In genomic region chr17:80503921-80504320, GRCh38 we compare ENCODE assay signal across 36 cellular contexts.
"Had no signal": no experiment of that assay in that cellular context is flagged by ENCODE, and none has a peak within 500 bp of the region (broad histone marks: within the 10 kb centered on the region; RNA-seq: fewer than 3 reads in every experiment).

No MANE protein-coding gene starts in this region.

- DNase-seq: activated CD4-positive, alpha-beta memory T cell treated with anti-CD3 and anti-CD28 coated beads for 36 hours; activated CD4-positive, alpha-beta T cell treated with anti-CD3 and anti-CD28 coated beads for 36 hours; activated CD4-positive, alpha-beta T cell treated with anti-CD3 and anti-CD28 coated beads, Interleukin-2, amount 10 ng/mL, durations not matched to agents 24 days and 14 days; activated CD4-positive, CD25-positive, alpha-beta regulatory T cell; activated CD4-positive, CD25-positive, alpha-beta regulatory T cell treated with anti-CD3 and anti-CD28 coated beads, Interleukin-2, amount 50 U/mL, for 72 hours; activated CD8-positive, alpha-beta memory T cell treated with anti-CD3 and anti-CD28 coated beads, Interleukin-2, amount 10 ng/mL, durations not matched to agents 7 days and 5 days; activated CD8-positive, alpha-beta memory T cell treated with anti-CD3 and anti-CD28 coated beads, Interleukin-2, amount 50 U/mL, for 4 hours; activated CD8-positive, alpha-beta T cell treated with anti-CD3 and anti-CD28 coated beads, Interleukin-2, amount 10 ng/mL, durations not matched to agents 7 days and 5 days; activated effector memory CD4-positive, alpha-beta T cell treated with anti-CD3 and anti-CD28 coated beads, Interleukin-2, amount 50 U/mL, for 16 hours; activated naive CD4-positive, alpha-beta T cell treated with anti-CD3 and anti-CD28 coated beads for 36 hours; activated naive CD8-positive, alpha-beta T cell treated with anti-CD3 and anti-CD28 coated beads for 36 hours; activated naive CD8-positive, alpha-beta T cell treated with anti-CD3 and anti-CD28 coated beads, Interleukin-2, amount 50 U/mL, for 24 hours; activated T-cell treated with anti-CD3 and anti-CD28 coated beads, Interleukin-2, amount 50 U/mL, for 1 hour; activated T-cell treated with anti-CD3 and anti-CD28 coated beads, Interleukin-2, amount 50 U/mL, for 48 hours; adrenal gland; amygdala; aorta; cortex of kidney; dermis blood vessel endothelial cell; effector CD4-positive, alpha-beta T cell; effector memory CD8-positive, alpha-beta T cell; erythroblast; esophagus squamous epithelium; foreskin melanocyte; head of caudate nucleus; T-helper 1 cell; T-helper 17 cell; T1000; WERI-Rb-1 had no signal

- H3K9me3 Mint-ChIP-seq: activated CD4-positive, alpha-beta memory T cell treated with anti-CD3 and anti-CD28 coated beads for 36 hours; activated CD4-positive, alpha-beta T cell treated with anti-CD3 and anti-CD28 coated beads, Interleukin-2, amount 10 ng/mL, durations not matched to agents 24 days and 14 days; activated naive CD4-positive, alpha-beta T cell treated with anti-CD3 and anti-CD28 coated beads for 36 hours; activated naive CD4-positive, alpha-beta T cell treated with anti-CD3 and anti-CD28 coated beads, Interleukin-2, amount 50 U/mL, for 24 hours; activated naive CD8-positive, alpha-beta T cell treated with anti-CD3 and anti-CD28 coated beads for 36 hours; activated naive CD8-positive, alpha-beta T cell treated with anti-CD3 and anti-CD28 coated beads, Interleukin-2, amount 50 U/mL, for 24 hours; activated T-helper 1 cell treated with anti-CD3 and anti-CD28 coated beads, Interleukin-12 subunit alpha, Interleukin-12 subunit beta, Interleukin-2, Interleukin-4 antibody, amounts not matched to agents 30 ng/mL and 10 ng/mL and 1 ng/mL, durations not matched to agents 14 hours and 24 hours and 36 hours; activated T-helper 2 cell treated with anti-CD3 and anti-CD28 coated beads, Interferon-gamma antibody, Interleukin-2, Interleukin-4, amounts not matched to agents 10 μg/mL and 5 μg/mL and 100 μg/mL, durations not matched to agents 14 hours and 24 hours and 36 hours; brain; central memory CD8-positive, alpha-beta T cell; effector memory CD8-positive, alpha-beta T cell; T-helper 2 cell treated with Interferon-gamma antibody and Interleukin-4, amounts not matched to agents 5 μg/mL and 100 μg/mL, for 36 hours had no signal

- H3K4me1 Mint-ChIP-seq: activated CD4-positive, alpha-beta T cell treated with anti-CD3 and anti-CD28 coated beads for 36 hours; activated CD8-positive, alpha-beta memory T cell treated with anti-CD3 and anti-CD28 coated beads, Interleukin-2, amount 10 ng/mL, durations not matched to agents 7 days and 5 days; activated naive CD4-positive, alpha-beta T cell treated with anti-CD3 and anti-CD28 coated beads, Interleukin-2, amount 50 U/mL, for 24 hours; activated naive CD8-positive, alpha-beta T cell treated with anti-CD3 and anti-CD28 coated beads, Interleukin-2, amount 50 U/mL, for 24 hours; central memory CD8-positive, alpha-beta T cell had no signal

- H3K27ac Mint-ChIP-seq: activated CD4-positive, alpha-beta memory T cell treated with anti-CD3 and anti-CD28 coated beads for 36 hours; activated CD4-positive, alpha-beta T cell treated with anti-CD3 and anti-CD28 coated beads for 36 hours; activated CD4-positive, alpha-beta T cell treated with anti-CD3 and anti-CD28 coated beads, Interleukin-2, amount 10 ng/mL, durations not matched to agents 24 days and 14 days; activated CD8-positive, alpha-beta memory T cell treated with anti-CD3 and anti-CD28 coated beads, Interleukin-2, amount 10 ng/mL, durations not matched to agents 7 days and 5 days; activated CD8-positive, alpha-beta T cell treated with anti-CD3 and anti-CD28 coated beads, Interleukin-2, amount 10 ng/mL, durations not matched to agents 7 days and 5 days; activated naive CD4-positive, alpha-beta T cell treated with anti-CD3 and anti-CD28 coated beads for 36 hours; activated naive CD4-positive, alpha-beta T cell treated with anti-CD3 and anti-CD28 coated beads, Interleukin-2, amount 50 U/mL, for 24 hours; activated naive CD8-positive, alpha-beta T cell treated with anti-CD3 and anti-CD28 coated beads for 36 hours; activated naive CD8-positive, alpha-beta T cell treated with anti-CD3 and anti-CD28 coated beads, Interleukin-2, amount 50 U/mL, for 24 hours; activated T-helper 1 cell treated with anti-CD3 and anti-CD28 coated beads, Interleukin-12 subunit alpha, Interleukin-12 subunit beta, Interleukin-2, Interleukin-4 antibody, amounts not matched to agents 30 ng/mL and 10 ng/mL and 1 ng/mL, durations not matched to agents 14 hours and 24 hours and 36 hours; activated T-helper 2 cell treated with anti-CD3 and anti-CD28 coated beads, Interferon-gamma antibody, Interleukin-2, Interleukin-4, amounts not matched to agents 10 μg/mL and 5 μg/mL and 100 μg/mL, durations not matched to agents 14 hours and 24 hours and 36 hours; brain; effector memory CD8-positive, alpha-beta T cell; T-helper 17 cell; T-helper 2 cell treated with Interferon-gamma antibody and Interleukin-4, amounts not matched to agents 5 μg/mL and 100 μg/mL, for 36 hours had no signal

- ATAC-seq: activated CD4-positive, alpha-beta T cell treated with anti-CD3 and anti-CD28 coated beads for 36 hours; activated CD8-positive, alpha-beta memory T cell treated with anti-CD3 and anti-CD28 coated beads, Interleukin-2, amount 10 ng/mL, durations not matched to agents 7 days and 5 days; activated CD8-positive, alpha-beta T cell treated with anti-CD3 and anti-CD28 coated beads, Interleukin-2, amount 10 ng/mL, durations not matched to agents 7 days and 5 days; activated naive CD8-positive, alpha-beta T cell treated with anti-CD3 and anti-CD28 coated beads, Interleukin-2, amount 50 U/mL, for 24 hours; effector memory CD8-positive, alpha-beta T cell; gastroesophageal sphincter; T-helper 17 cell had no signal

- H3K4me1 ChIP-seq: adrenal gland had no signal

- H3K27me3 Mint-ChIP-seq: activated naive CD4-positive, alpha-beta T cell treated with anti-CD3 and anti-CD28 coated beads, Interleukin-2, amount 50 U/mL, for 24 hours had no signal

- H3K9me3 ChIP-seq: adrenal gland, esophagus squamous epithelium, gastroesophageal sphincter had no signal

- H3K4me3 Mint-ChIP-seq: activated CD4-positive, alpha-beta memory T cell treated with anti-CD3 and anti-CD28 coated beads for 36 hours; activated CD4-positive, alpha-beta T cell treated with anti-CD3 and anti-CD28 coated beads for 36 hours; activated CD4-positive, alpha-beta T cell treated with anti-CD3 and anti-CD28 coated beads, Interleukin-2, amount 10 ng/mL, durations not matched to agents 24 days and 14 days; activated CD8-positive, alpha-beta memory T cell treated with anti-CD3 and anti-CD28 coated beads, Interleukin-2, amount 10 ng/mL, durations not matched to agents 7 days and 5 days; activated CD8-positive, alpha-beta T cell treated with anti-CD3 and anti-CD28 coated beads, Interleukin-2, amount 10 ng/mL, durations not matched to agents 7 days and 5 days; activated naive CD4-positive, alpha-beta T cell treated with anti-CD3 and anti-CD28 coated beads for 36 hours; activated naive CD4-positive, alpha-beta T cell treated with anti-CD3 and anti-CD28 coated beads, Interleukin-2, amount 50 U/mL, for 24 hours; activated naive CD8-positive, alpha-beta T cell treated with anti-CD3 and anti-CD28 coated beads for 36 hours; activated naive CD8-positive, alpha-beta T cell treated with anti-CD3 and anti-CD28 coated beads, Interleukin-2, amount 50 U/mL, for 24 hours; activated T-helper 1 cell treated with anti-CD3 and anti-CD28 coated beads, Interleukin-12 subunit alpha, Interleukin-12 subunit beta, Interleukin-2, Interleukin-4 antibody, amounts not matched to agents 30 ng/mL and 10 ng/mL and 1 ng/mL, durations not matched to agents 14 hours and 24 hours and 36 hours; brain; central memory CD8-positive, alpha-beta T cell; effector memory CD8-positive, alpha-beta T cell; T-helper 17 cell; T-helper 2 cell treated with Interferon-gamma antibody and Interleukin-4, amounts not matched to agents 5 μg/mL and 100 μg/mL, for 36 hours had no signal

- H3K27ac ChIP-seq: adrenal gland, esophagus squamous epithelium, gastroesophageal sphincter, WERI-Rb-1 had no signal

- H3K36me3 Mint-ChIP-seq: activated CD4-positive, alpha-beta memory T cell treated with anti-CD3 and anti-CD28 coated beads for 36 hours; activated CD8-positive, alpha-beta memory T cell treated with anti-CD3 and anti-CD28 coated beads, Interleukin-2, amount 10 ng/mL, durations not matched to agents 7 days and 5 days; activated naive CD4-positive, alpha-beta T cell treated with anti-CD3 and anti-CD28 coated beads, Interleukin-2, amount 50 U/mL, for 24 hours; activated naive CD8-positive, alpha-beta T cell treated with anti-CD3 and anti-CD28 coated beads for 36 hours; brain had no signal

- H3K36me3 ChIP-seq: adrenal gland, esophagus squamous epithelium, gastroesophageal sphincter, WERI-Rb-1 had no signal

- H3K4me3 ChIP-seq: adrenal gland, esophagus squamous epithelium, gastroesophageal sphincter had no signal
